19 cellular contexts compared by ENCODE assay signal in genomic region chr16:79076039-79076767, GRCh38.
DNase-seq lines count a peak whose midpoint lies in the region; ATAC-seq and TF ChIP-seq lines count a peak whose summit lies in the region.
"Had no signal": no experiment of that assay in that cellular context is flagged by ENCODE, and none has a peak within 500 bp of the region (broad histone marks: within the 10 kb centered on the region; RNA-seq: fewer than 3 reads in every experiment).

No MANE protein-coding gene starts in this region.

- POLR2A ChIA-PET in activated CD8-positive, alpha-beta T cell treated with anti-CD3 and anti-CD28 coated beads for 36 hours (lab: Charles Lee) = interaction anchor here (0.6 to 1.4 kb wide), 4 partner anchors 14 to 539 kb away, joined by 3 to 10 read pairs (median 4); no protein-coding TSS in a partner anchor

- no peak for DNase-seq in natural killer cell treated with Interleukin-12 subunit alpha and Interleukin-12 subunit beta and Interleukin-15 and Interleukin-18, amount 100 ng/mL, for 72 hours (ENCODE audit: low spot score)
- DNase-seq in natural killer cell = no peak
- peak; percentile 71 for DNase-seq in activated CD8-positive, alpha-beta T cell treated with anti-CD3 and anti-CD28 coated beads for 36 hours
- peak; percentile 44 for DNase-seq in activated naive CD8-positive, alpha-beta T cell treated with anti-CD3 and anti-CD28 coated beads, Interleukin-2, amount 50 U/mL, for 24 hours
- peak in 1 of 2 donors; percentile 50 for DNase-seq in stimulated activated naive CD8-positive, alpha-beta T cell treated with anti-CD3 and anti-CD28 coated beads, Interleukin-15, amount 100 ng/mL, for 72 hours
- no peak for DNase-seq in NCI-H2227 (lab: John Stamatoyannopoulos, UW; ENCODE audit: unreplicated experiment)
- no peak for DNase-seq in lower leg skin (ENCODE audit: low spot score in 2 of 2)
- DNase-seq: activated effector memory CD4-positive, alpha-beta T cell treated with Interleukin-2 at 50 U/mL for 16 hours; cerebellar nuclear complex; DMS53; foreskin fibroblast; KG1; left ventricle myocardium inferior; NCI-H1694; NCI-H2171 treated with DMSO at 0.1 percent for 48 hours; NCI-H526 treated with DMSO at 0.1 percent for 48 hours; tibial artery had no signal

- peak; percentile 43 to 70 for ATAC-seq in natural killer cell treated with Interleukin-12 subunit alpha and Interleukin-12 subunit beta and Interleukin-15 and Interleukin-18, amount 100 ng/mL, for 72 hours
- ATAC-seq in natural killer cell = no peak
- ATAC-seq in activated CD8-positive, alpha-beta T cell treated with anti-CD3 and anti-CD28 coated beads for 36 hours = peak; percentile 84
- ATAC-seq in activated naive CD8-positive, alpha-beta T cell treated with anti-CD3 and anti-CD28 coated beads, Interleukin-2, amount 50 U/mL, for 24 hours = peak; percentile 93
- peak; percentile 96 for ATAC-seq in stimulated activated naive CD8-positive, alpha-beta T cell treated with anti-CD3 and anti-CD28 coated beads, Interleukin-15, amount 100 ng/mL, for 72 hours

- CTCF ChIA-PET in activated CD8-positive, alpha-beta T cell treated with anti-CD3 and anti-CD28 coated beads for 36 hours (lab: Charles Lee) = no interaction called here

- no peaks in the 10 kb centered on the region for H3K36me3 Mint-ChIP-seq in natural killer cell treated with Interleukin-12 subunit alpha and Interleukin-12 subunit beta and Interleukin-15 and Interleukin-18, amount 100 ng/mL, for 72 hours
- H3K36me3 Mint-ChIP-seq in natural killer cell = no peaks in the 10 kb centered on the region
- no peaks in the 10 kb centered on the region for H3K36me3 Mint-ChIP-seq in activated CD8-positive, alpha-beta T cell treated with anti-CD3 and anti-CD28 coated beads for 36 hours (ENCODE audit: low read depth)
- H3K36me3 Mint-ChIP-seq in activated naive CD8-positive, alpha-beta T cell treated with anti-CD3 and anti-CD28 coated beads, Interleukin-2, amount 50 U/mL, for 24 hours (ENCODE audit: low read depth) = peaks cover 2% of the 10 kb centered on the region

- intact Hi-C loops in natural killer cell (cut with micrococcal nuclease) = no loop called here
- intact Hi-C loops in activated CD8-positive, alpha-beta T cell treated with anti-CD3 and anti-CD28 coated beads for 36 hours (cut with micrococcal nuclease) = loop anchor here (5.0 kb wide), 2 partner anchors 241 to 299 kb away; no protein-coding TSS in a partner anchor
- intact Hi-C loops in lower leg skin (cut with DNase I; ENCODE audit: low total_unique reads) = no loop called here

- H3K4me3 Mint-ChIP-seq in natural killer cell treated with Interleukin-12 subunit alpha and Interleukin-12 subunit beta and Interleukin-15 and Interleukin-18, amount 100 ng/mL, for 72 hours = peak overlapping the region; percentile 40
- no peak overlapping the region for H3K4me3 Mint-ChIP-seq in natural killer cell
- H3K4me3 Mint-ChIP-seq in activated CD8-positive, alpha-beta T cell treated with anti-CD3 and anti-CD28 coated beads for 36 hours = no peak overlapping the region
- peak overlapping the region; percentile 54 for H3K4me3 Mint-ChIP-seq in activated naive CD8-positive, alpha-beta T cell treated with anti-CD3 and anti-CD28 coated beads, Interleukin-2, amount 50 U/mL, for 24 hours
- H3K4me3 Mint-ChIP-seq in stimulated activated naive CD8-positive, alpha-beta T cell treated with anti-CD3 and anti-CD28 coated beads, Interleukin-15, amount 100 ng/mL, for 72 hours = peak overlapping the region; percentile 53 to 57

- no peak overlapping the region for H3K4me3 ChIP-seq in lower leg skin (ENCODE audit: low read depth, poor library complexity, severe bottlenecking)
- H3K4me3 ChIP-seq: left ventricle myocardium inferior, prostate gland, SK-N-MC, tibial artery had no signal

- H3K4me1 Mint-ChIP-seq in natural killer cell treated with Interleukin-12 subunit alpha and Interleukin-12 subunit beta and Interleukin-15 and Interleukin-18, amount 100 ng/mL, for 72 hours (ENCODE audit: low read depth in 2 of 2) = peaks cover 24 to 46% of the 10 kb centered on the region in 2 donors
- peaks cover 61 to 64% of the 10 kb centered on the region in 2 donors for H3K4me1 Mint-ChIP-seq in natural killer cell
- peaks cover 54% of the 10 kb centered on the region for H3K4me1 Mint-ChIP-seq in activated CD8-positive, alpha-beta T cell treated with anti-CD3 and anti-CD28 coated beads for 36 hours (ENCODE audit: low read depth)
- peaks cover 81% of the 10 kb centered on the region for H3K4me1 Mint-ChIP-seq in activated naive CD8-positive, alpha-beta T cell treated with anti-CD3 and anti-CD28 coated beads, Interleukin-2, amount 50 U/mL, for 24 hours
- H3K4me1 Mint-ChIP-seq in stimulated activated naive CD8-positive, alpha-beta T cell treated with anti-CD3 and anti-CD28 coated beads, Interleukin-15, amount 100 ng/mL, for 72 hours = peaks cover 63% of the 10 kb centered on the region

- no peak for TF ChIP-seq POLR2A in lower leg skin (IDR thresholded peaks at IDR 0.05)

- TF ChIP-seq CTCF in natural killer cell (IDR thresholded peaks at IDR 0.05) = no peak
- TF ChIP-seq CTCF in activated CD8-positive, alpha-beta T cell treated with anti-CD3 and anti-CD28 coated beads for 36 hours (IDR thresholded peaks at IDR 0.05) = no peak
- no peak for TF ChIP-seq CTCF in lower leg skin (IDR thresholded peaks at IDR 0.05)

- H3K9me3 Mint-ChIP-seq in natural killer cell treated with Interleukin-12 subunit alpha and Interleukin-12 subunit beta and Interleukin-15 and Interleukin-18, amount 100 ng/mL, for 72 hours = no peaks in the 10 kb centered on the region
- H3K9me3 Mint-ChIP-seq in natural killer cell = no peaks in the 10 kb centered on the region
- H3K9me3 Mint-ChIP-seq in activated CD8-positive, alpha-beta T cell treated with anti-CD3 and anti-CD28 coated beads for 36 hours = no peaks in the 10 kb centered on the region
- no peaks in the 10 kb centered on the region for H3K9me3 Mint-ChIP-seq in activated naive CD8-positive, alpha-beta T cell treated with anti-CD3 and anti-CD28 coated beads, Interleukin-2, amount 50 U/mL, for 24 hours
- no peaks in the 10 kb centered on the region for H3K9me3 Mint-ChIP-seq in stimulated activated naive CD8-positive, alpha-beta T cell treated with anti-CD3 and anti-CD28 coated beads, Interleukin-15, amount 100 ng/mL, for 72 hours

- WGBS in lower leg skin, 2 donors = 96% methylated on average over 12 of the region's 12 CpGs

- H3K27me3 Mint-ChIP-seq in natural killer cell treated with Interleukin-12 subunit alpha and Interleukin-12 subunit beta and Interleukin-15 and Interleukin-18, amount 100 ng/mL, for 72 hours = peaks cover 0 to 8% of the 10 kb centered on the region in 2 donors
- H3K27me3 Mint-ChIP-seq in natural killer cell (ENCODE audit: low read depth in 2 of 2) = peaks cover 0 to 7% of the 10 kb centered on the region in 2 donors
- peaks cover 20% of the 10 kb centered on the region for H3K27me3 Mint-ChIP-seq in activated CD8-positive, alpha-beta T cell treated with anti-CD3 and anti-CD28 coated beads for 36 hours
- peaks cover 33% of the 10 kb centered on the region for H3K27me3 Mint-ChIP-seq in activated naive CD8-positive, alpha-beta T cell treated with anti-CD3 and anti-CD28 coated beads, Interleukin-2, amount 50 U/mL, for 24 hours
- peaks cover 70% of the 10 kb centered on the region for H3K27me3 Mint-ChIP-seq in stimulated activated naive CD8-positive, alpha-beta T cell treated with anti-CD3 and anti-CD28 coated beads, Interleukin-15, amount 100 ng/mL, for 72 hours

- H3K27ac Mint-ChIP-seq in natural killer cell treated with Interleukin-12 subunit alpha and Interleukin-12 subunit beta and Interleukin-15 and Interleukin-18, amount 100 ng/mL, for 72 hours = peak overlapping the region in 1 of 2 donors; percentile 6
- no peak overlapping the region for H3K27ac Mint-ChIP-seq in natural killer cell
- H3K27ac Mint-ChIP-seq in activated CD8-positive, alpha-beta T cell treated with anti-CD3 and anti-CD28 coated beads for 36 hours = peak overlapping the region; percentile 82
- H3K27ac Mint-ChIP-seq in activated naive CD8-positive, alpha-beta T cell treated with anti-CD3 and anti-CD28 coated beads, Interleukin-2, amount 50 U/mL, for 24 hours = peak overlapping the region; percentile 95
- peak overlapping the region; percentile 68 to 86 for H3K27ac Mint-ChIP-seq in stimulated activated naive CD8-positive, alpha-beta T cell treated with anti-CD3 and anti-CD28 coated beads, Interleukin-15, amount 100 ng/mL, for 72 hours

Comparison
In these comparisons a context has a peak if more than half of its experiments do, and no peak if none do; other contexts are left out.
1. ATAC-seq: peak in natural killer cell treated with Interleukin-12 subunit alpha and Interleukin-12 subunit beta and Interleukin-15 and Interleukin-18, amount 100 ng/mL, for 72 hours (2 of 2), activated CD8-positive, alpha-beta T cell treated with anti-CD3 and anti-CD28 coated beads for 36 hours (single experiment), activated naive CD8-positive, alpha-beta T cell treated with anti-CD3 and anti-CD28 coated beads, Interleukin-2, amount 50 U/mL, for 24 hours (single experiment) and stimulated activated naive CD8-positive, alpha-beta T cell treated with anti-CD3 and anti-CD28 coated beads, Interleukin-15, amount 100 ng/mL, for 72 hours (single experiment); none in natural killer cell (0 of 3).
2. H3K4me3 Mint-ChIP-seq: peak in natural killer cell treated with Interleukin-12 subunit alpha and Interleukin-12 subunit beta and Interleukin-15 and Interleukin-18, amount 100 ng/mL, for 72 hours (single experiment), activated naive CD8-positive, alpha-beta T cell treated with anti-CD3 and anti-CD28 coated beads, Interleukin-2, amount 50 U/mL, for 24 hours (single experiment) and stimulated activated naive CD8-positive, alpha-beta T cell treated with anti-CD3 and anti-CD28 coated beads, Interleukin-15, amount 100 ng/mL, for 72 hours (2 of 2); none in natural killer cell (single experiment) and activated CD8-positive, alpha-beta T cell treated with anti-CD3 and anti-CD28 coated beads for 36 hours (single experiment).
3. DNase-seq: peak in activated CD8-positive, alpha-beta T cell treated with anti-CD3 and anti-CD28 coated beads for 36 hours (single experiment) and activated naive CD8-positive, alpha-beta T cell treated with anti-CD3 and anti-CD28 coated beads, Interleukin-2, amount 50 U/mL, for 24 hours (single experiment); none in natural killer cell treated with Interleukin-12 subunit alpha and Interleukin-12 subunit beta and Interleukin-15 and Interleukin-18, amount 100 ng/mL, for 72 hours (single experiment), natural killer cell (single experiment), NCI-H2227 (single experiment) and lower leg skin (0 of 2).
4. H3K27ac Mint-ChIP-seq: peak in activated CD8-positive, alpha-beta T cell treated with anti-CD3 and anti-CD28 coated beads for 36 hours (single experiment), activated naive CD8-positive, alpha-beta T cell treated with anti-CD3 and anti-CD28 coated beads, Interleukin-2, amount 50 U/mL, for 24 hours (single experiment) and stimulated activated naive CD8-positive, alpha-beta T cell treated with anti-CD3 and anti-CD28 coated beads, Interleukin-15, amount 100 ng/mL, for 72 hours (2 of 2); none in natural killer cell (0 of 2).